11 cellular contexts compared by ENCODE assay signal in the genomic region with DNA sequence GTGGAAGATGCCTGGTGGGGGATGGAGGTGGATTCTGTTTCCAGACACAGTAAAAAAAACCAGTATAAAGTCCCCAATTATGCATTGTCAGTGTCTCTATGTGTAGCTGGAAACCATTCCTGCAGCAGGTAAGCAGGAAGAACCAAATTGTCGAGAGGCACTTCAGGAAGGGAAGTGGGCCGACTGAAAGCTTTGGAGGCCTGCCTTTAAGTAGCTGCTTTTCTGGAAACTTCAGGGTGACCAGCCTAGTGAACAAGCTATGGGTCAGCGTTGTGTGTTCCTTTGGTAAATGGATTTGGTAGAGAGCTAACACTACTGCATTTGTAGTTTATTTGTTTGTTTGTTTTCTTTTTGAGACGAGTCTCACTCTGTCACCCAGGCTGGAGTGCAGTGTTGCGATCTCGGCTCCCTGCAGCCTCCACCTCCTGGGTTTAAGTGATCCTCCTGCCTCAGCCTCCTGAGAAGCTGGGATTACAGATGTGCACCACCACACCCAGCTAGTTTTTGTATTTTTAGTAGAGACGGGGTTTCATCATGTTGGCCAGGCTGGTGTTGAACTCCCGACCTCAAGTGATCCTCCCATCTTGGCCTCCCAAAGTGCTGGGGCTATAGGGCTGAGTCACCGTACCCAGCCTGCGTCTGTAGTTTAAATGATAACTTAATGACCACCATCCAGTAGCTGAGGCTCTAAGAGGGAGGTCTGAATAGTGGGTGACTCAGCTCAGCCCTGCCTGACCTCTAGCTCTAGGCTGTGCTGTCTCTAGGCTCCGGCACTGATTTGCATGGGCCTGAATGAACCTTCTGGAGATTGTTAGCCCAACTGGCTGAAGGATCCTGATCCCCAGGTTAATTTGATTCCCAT. TPM values are rescaled to one million over a fixed set of nuclear protein-coding genes. Genes with fewer than 3 reads are reported as not detected.
DNase-seq lines count a peak whose midpoint lies in the region; ATAC-seq and TF ChIP-seq lines count a peak whose summit lies in the region.
"Had no signal": no experiment of that assay in that cellular context is flagged by ENCODE, and none has a peak within 500 bp of the region (broad histone marks: within the 10 kb centered on the region; RNA-seq: fewer than 3 reads in every experiment).

No MANE protein-coding gene starts in this region.

- TF ChIP-seq CTCF in fibroblast of pulmonary artery (IDR thresholded peaks at IDR 0.05; ENCODE audit: low read length, missing control alignments) (no peak), stomach (IDR thresholded peaks at IDR 0.05) (no peak), right atrium auricular region (IDR thresholded peaks at IDR 0.05) (no peak)

- intact Hi-C loops in stomach (cut with DNase I; ENCODE audit: low total_unique reads) = no loop called here

- H3K27ac ChIP-seq in stomach (peak overlapping the region; percentile 14 to 90 (median 65)), right atrium auricular region (no peak overlapping the region)
- H3K27ac ChIP-seq: vagina had no signal

- no peak for TF ChIP-seq EP300 in stomach (IDR thresholded peaks at IDR 0.05)

- H3K9me3 ChIP-seq in stomach (no peaks in the 10 kb centered on the region), right atrium auricular region (no peaks in the 10 kb centered on the region)
- H3K9me3 ChIP-seq: vagina had no signal

- no peaks in the 10 kb centered on the region for H3K27me3 ChIP-seq in stomach
- no peaks in the 10 kb centered on the region for H3K27me3 ChIP-seq in right atrium auricular region
- H3K27me3 ChIP-seq: vagina had no signal

- 67 to 79% (median 77%) methylated on average over 11 of the region's 11 CpGs for WGBS in stomach, 5 donors

- H3K4me3 ChIP-seq in fibroblast of pulmonary artery (replicated peaks; ENCODE audit: low read depth, low read length) (no peak overlapping the region), stomach (no peak overlapping the region), right atrium auricular region (no peak overlapping the region)
- H3K4me3 ChIP-seq: vagina had no signal

- TF ChIP-seq POLR2A in stomach (IDR thresholded peaks at IDR 0.05) (no peak), GM18505 (IDR thresholded peaks at IDR 0.05; ENCODE audit: borderline replicate concordance, extremely low read depth, insufficient read depth, insufficient read length) (no peak)

- DNase-seq in NOMO-1 treated with DMSO at 0.1 percent for 48 hours (lab: John Stamatoyannopoulos, UW; ENCODE audit: unreplicated experiment) (peak; percentile 33), NOMO-1 treated with dmso at 0.1 percent for 144 hours (lab: John Stamatoyannopoulos, UW; ENCODE audit: unreplicated experiment) (no peak), RKO (ENCODE audit: low spot score) (peak; percentile 70), fibroblast of pulmonary artery (ENCODE audit: low read depth) (peak; percentile 71), stomach (no peak), right atrium auricular region (ENCODE audit: low spot score) (no peak)
- DNase-seq in activated naive CD4-positive, alpha-beta T cell treated with anti-CD3 and anti-CD28 coated beads, Interleukin-2, amount 50 U/mL, for 16 hours = no peak
- DNase-seq: activated CD4-positive, alpha-beta memory T cell treated with anti-CD3 and anti-CD28 coated beads for 36 hours; stimulated activated CD4-positive, alpha-beta T cell treated with anti-CD3 and anti-CD28 coated beads, Interleukin-1b, Interleukin-23, amount 100 ng/mL, for 48 hours had no signal

- ATAC-seq in GM18505 (IDR thresholded peaks at IDR 0.05; ENCODE audit: unreplicated experiment) = no peak

- H3K36me3 ChIP-seq in stomach (no peaks in the 10 kb centered on the region), right atrium auricular region (no peaks in the 10 kb centered on the region)
- H3K36me3 ChIP-seq: vagina had no signal

- peaks cover 42 to 89% (median 46%) of the 10 kb centered on the region in 4 donors for H3K4me1 ChIP-seq in stomach
- peaks cover 0 to 11% of the 10 kb centered on the region in 2 donors for H3K4me1 ChIP-seq in right atrium auricular region
- H3K4me1 ChIP-seq: vagina had no signal

RNA-seq across cellular contexts. Expression of gene PTPRJ, which starts 12.8 kb away (rescaled TPM):
- 100 to 1,000 TPM in 1 of 5 donors, 10 to 100 TPM in 3, 1 to 10 TPM in 1; 4.7 to 351 (median 44.3) TPM for total RNA-seq in stomach
- polyA plus RNA-seq in stomach = 1 to 10 TPM; 2.6 to 6.0 (median 3.2) TPM
- 1 to 10 TPM; 3.4 to 8.0 TPM for total RNA-seq in right atrium auricular region

Comparison
In these comparisons a context has a peak if more than half of its experiments do, and no peak if none do; other contexts are left out.
1. DNase-seq: peak in NOMO-1 treated with DMSO at 0.1 percent for 48 hours (single experiment), RKO (single experiment) and fibroblast of pulmonary artery (single experiment); none in NOMO-1 treated with dmso at 0.1 percent for 144 hours (single experiment), stomach (single experiment), activated naive CD4-positive, alpha-beta T cell treated with anti-CD3 and anti-CD28 coated beads, Interleukin-2, amount 50 U/mL, for 16 hours (single experiment) and right atrium auricular region (single experiment).
2. H3K27ac ChIP-seq: peak in stomach (5 of 5); none in right atrium auricular region (0 of 2).